8 cellular contexts compared by ENCODE assay signal in the genomic region with DNA sequence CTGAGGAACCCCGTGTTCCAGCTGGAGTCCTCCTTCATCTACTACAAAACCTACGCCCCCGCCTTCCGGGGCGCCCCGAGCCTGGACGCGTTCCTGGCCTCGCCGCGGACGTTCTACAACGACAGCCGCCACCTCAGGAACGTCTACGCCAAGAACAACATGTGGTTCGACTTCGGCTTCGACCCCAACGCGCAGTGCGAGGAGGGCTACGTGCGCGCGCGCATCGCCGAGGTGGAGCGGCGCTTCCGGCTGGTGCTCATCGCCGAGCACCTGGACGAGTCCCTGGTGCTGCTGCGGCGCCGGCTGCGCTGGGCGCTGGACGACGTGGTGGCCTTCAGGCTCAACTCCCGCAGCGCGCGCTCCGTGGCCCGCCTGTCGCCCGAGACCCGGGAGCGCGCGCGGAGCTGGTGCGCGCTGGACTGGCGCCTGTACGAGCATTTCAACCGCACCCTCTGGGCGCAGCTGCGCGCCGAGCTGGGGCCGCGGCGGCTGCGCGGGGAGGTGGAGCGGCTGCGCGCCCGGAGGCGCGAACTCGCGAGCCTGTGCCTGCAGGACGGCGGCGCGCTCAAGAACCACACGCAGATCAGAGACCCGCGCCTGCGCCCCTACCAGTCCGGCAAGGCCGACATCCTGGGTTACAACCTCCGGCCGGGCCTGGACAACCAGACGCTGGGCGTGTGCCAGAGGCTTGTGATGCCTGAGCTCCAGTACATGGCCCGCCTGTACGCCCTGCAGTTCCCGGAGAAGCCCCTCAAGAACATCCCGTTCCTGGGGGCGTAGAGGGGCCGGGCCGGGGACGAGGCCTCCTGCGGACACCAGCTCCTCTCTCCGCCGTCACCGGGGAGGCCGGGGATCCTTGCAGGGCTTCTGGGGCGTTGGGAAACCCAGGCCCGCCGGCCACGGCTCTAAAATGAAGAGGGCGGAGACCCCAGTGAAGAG.
DNase-seq lines count a peak whose midpoint lies in the region; ATAC-seq and TF ChIP-seq lines count a peak whose summit lies in the region.

No MANE protein-coding gene starts in this region.

- no peaks in the 10 kb centered on the region for H3K36me3 Mint-ChIP-seq in memory B cell

- peak; percentile 67 for DNase-seq in ELF-1 (ENCODE audit: low read depth, low spot score)
- DNase-seq in WERI-Rb-1: peak; percentile 5
- DNase-seq in memory B cell (ENCODE audit: low spot score in 2 of 2): no peak
- DNase-seq in SKM-1 (lab: John Stamatoyannopoulos, UW; ENCODE audit: unreplicated experiment): no peak
- DNase-seq in NCI-H2107 (lab: John Stamatoyannopoulos, UW): no peak

- H3K4me3 Mint-ChIP-seq in memory B cell: peak overlapping the region; percentile 65

- peaks cover 7% of the 10 kb centered on the region for H3K4me1 Mint-ChIP-seq in memory B cell

- H3K27me3 ChIP-seq in WERI-Rb-1 (ENCODE audit: insufficient read depth, low read depth, severe bottlenecking): no peaks in the 10 kb centered on the region
- peaks cover 11 to 20% of the 10 kb centered on the region in 2 donors for H3K27me3 ChIP-seq in duodenal mucosa (ENCODE audit: control insufficient read depth in 1 of 2, insufficient read depth in 2 of 2, low read length in 2 of 2)
- H3K27me3 ChIP-seq in stomach smooth muscle (ENCODE audit: control insufficient read depth in 1 of 2, insufficient read depth in 2 of 2, low read length in 2 of 2): peaks cover 7 to 21% of the 10 kb centered on the region in 2 donors

- no peak overlapping the region for H3K27ac Mint-ChIP-seq in memory B cell

- H3K9ac ChIP-seq in duodenal mucosa (ENCODE audit: low read depth in 1 of 2, low read length in 2 of 2): no peak overlapping the region
- no peak overlapping the region for H3K9ac ChIP-seq in stomach smooth muscle (ENCODE audit: low read length in 2 of 2)

- H3K4me1 ChIP-seq in duodenal mucosa (ENCODE audit: control insufficient read depth in 1 of 2, insufficient read depth in 2 of 2, low read length in 2 of 2) (peaks cover 3 to 24% of the 10 kb centered on the region in 2 donors), stomach smooth muscle (ENCODE audit: control insufficient read depth, insufficient read depth, low read length) (peaks cover 19% of the 10 kb centered on the region)

- TF ChIP-seq CTCF in WERI-Rb-1 (IDR thresholded peaks at IDR 0.05; ENCODE audit: low read depth, low read length): no peak

- H3K4me3 ChIP-seq in WERI-Rb-1 (ENCODE audit: low read depth, low read length) (no peak overlapping the region), duodenal mucosa (ENCODE audit: low read depth in 1 of 2, low read length in 2 of 2) (peak overlapping the region; percentile 57 to 68), stomach smooth muscle (ENCODE audit: low read length in 2 of 2) (peak overlapping the region; percentile 46 to 66)

- H3K9me3 ChIP-seq in WERI-Rb-1 (ENCODE audit: severe bottlenecking) (no peaks in the 10 kb centered on the region), duodenal mucosa (ENCODE audit: control insufficient read depth in 1 of 2, low read length in 2 of 2) (no peaks in the 10 kb centered on the region), stomach smooth muscle (ENCODE audit: control insufficient read depth in 2 of 2, low read length in 2 of 2) (no peaks in the 10 kb centered on the region)

- no peaks in the 10 kb centered on the region for H3K9me3 Mint-ChIP-seq in memory B cell

- H3K27ac ChIP-seq in WERI-Rb-1: peak overlapping the region; percentile 50; the same call in 1 of the 2 replicates
- no peak overlapping the region for H3K27ac ChIP-seq in duodenal mucosa (ENCODE audit: low read depth, low read length)
- H3K27ac ChIP-seq in stomach smooth muscle (ENCODE audit: low read length): no peak overlapping the region

- H3K36me3 ChIP-seq in WERI-Rb-1 (no peaks in the 10 kb centered on the region), duodenal mucosa (ENCODE audit: control insufficient read depth in 1 of 2, insufficient read depth in 2 of 2, low read length in 2 of 2) (no peaks in the 10 kb centered on the region), stomach smooth muscle (ENCODE audit: control insufficient read depth in 2 of 2, insufficient read depth in 2 of 2, low read length in 2 of 2) (no peaks in the 10 kb centered on the region)

- ATAC-seq in HG03342 (IDR thresholded peaks at IDR 0.05; ENCODE audit: unreplicated experiment): peak; percentile 46
- ATAC-seq in memory B cell (ENCODE audit: low read depth): peak; percentile 72

- H3K27me3 Mint-ChIP-seq in memory B cell: peaks cover 4% of the 10 kb centered on the region

Comparison
In these comparisons a context has a peak if more than half of its experiments do, and no peak if none do; other contexts are left out.
1. DNase-seq: peak in ELF-1 (single experiment) and WERI-Rb-1 (single experiment); none in memory B cell (0 of 2), SKM-1 (single experiment) and NCI-H2107 (single experiment).